Comparison of ENCODE assay signal across 2 cellular contexts in the genomic region with DNA sequence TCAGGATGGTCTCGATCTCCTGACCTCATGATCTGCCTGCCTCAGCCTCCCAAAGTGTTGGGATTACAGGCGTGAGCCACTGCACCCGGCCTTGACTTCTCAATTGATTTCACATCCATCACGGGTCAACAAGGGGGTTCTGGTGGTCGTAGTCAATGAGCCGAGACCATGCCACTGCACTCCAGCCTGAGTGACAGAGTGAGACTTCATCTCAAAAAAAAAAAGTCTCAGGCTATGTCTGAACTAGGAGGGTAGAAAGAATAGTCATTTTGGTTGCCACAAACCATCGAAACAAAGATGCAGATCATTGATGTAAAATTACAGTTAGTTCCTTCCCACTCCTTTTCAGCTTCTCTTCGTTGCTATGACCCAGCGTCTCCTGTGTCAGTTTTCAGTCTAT. TPM values are rescaled to one million over a fixed set of nuclear protein-coding genes. Genes with fewer than 3 reads are reported as not detected.
"Had no signal": no experiment of that assay in that cellular context is flagged by ENCODE, and none has a peak within 500 bp of the region (broad histone marks: within the 10 kb centered on the region; RNA-seq: fewer than 3 reads in every experiment).

No MANE protein-coding gene starts in this region.

RNA-seq across cellular contexts. Expression of a gene that starts 33.5 kb away (rescaled TPM):
- total RNA-seq: natural killer cell, subcutaneous adipose tissue had no signal
